ENCODE assay signal across 1 cellular context in genomic region chr12:11171953-11172675, GRCh38.
TF ChIP-seq lines count a peak whose summit lies in the region.

No MANE protein-coding gene starts in this region.

TF ChIP-seq in HEK293, 187 proteins besides CTCF, POLR2A, EP300 and RAD21 (continued from another document):
- TF ChIP-seq INSM2 (tag by site-specific recombination; IDR thresholded peaks at IDR 0.05) (no peak), PATZ1 (tag by site-specific recombination; IDR thresholded peaks at IDR 0.05) (0 out of 2 replicates have a peak, but pooled peaks have one; percentile 27), GLIS1 (tag by site-specific recombination; IDR thresholded peaks at IDR 0.05) (no peak), ZNF138 (tag by site-specific recombination; IDR thresholded peaks at IDR 0.05; ENCODE audit: borderline replicate concordance) (no peak), WT1 (tag by site-specific recombination; IDR thresholded peaks at IDR 0.05) (no peak), PRDM1 (tag by site-specific recombination; IDR thresholded peaks at IDR 0.05) (peak; percentile 74; the same call in 1 of the 2 replicates), FEZF1 (tag by site-specific recombination; IDR thresholded peaks at IDR 0.05) (peak; percentile 38; the same call in 1 of the 2 replicates), ZXDB (tag by site-specific recombination; IDR thresholded peaks at IDR 0.05) (peak; percentile 13; the same call in 1 of the 2 replicates), ZNF843 (tag by site-specific recombination; IDR thresholded peaks at IDR 0.05) (0 out of 2 replicates have a peak, but pooled peaks have one; percentile 17), ZNF311 (tag by site-specific recombination; IDR thresholded peaks at IDR 0.05; ENCODE audit: borderline replicate concordance) (no peak), ZNF155 (tag by site-specific recombination; IDR thresholded peaks at IDR 0.05) (no peak), ZNF48 (tag by site-specific recombination; IDR thresholded peaks at IDR 0.05) (no peak)
